7 cellular contexts compared by ENCODE assay signal in genomic region chr13:52235900-52236595, GRCh38.
DNase-seq lines count a peak whose midpoint lies in the region; ATAC-seq and TF ChIP-seq lines count a peak whose summit lies in the region.
"Not testable (repeated sequence)": the region's sequence is repeated elsewhere in the genome, so short reads cannot be mapped to it uniquely, and the experiment has no call there.

No MANE protein-coding gene starts in this region.

- WGBS in heart left ventricle, 4 donors = 4 to 30% (median 16%) methylated on average over 2 to 5 of the region's 8 CpGs
- no CpG with 5 or more reads among the region's 8 CpGs for WGBS in trophoblast cell (ENCODE audit: extremely low coverage, insufficient coverage, insufficient read length)

- TF ChIP-seq CTCF in heart left ventricle (IDR thresholded peaks at IDR 0.05) = peak; percentile 56 to 73 (median 66)

- not testable (repeated sequence) for H3K79me2 ChIP-seq in trophoblast cell (ENCODE audit: control insufficient read depth, insufficient read depth, low read length, poor library complexity)

- not testable (repeated sequence) for H4K91ac ChIP-seq in trophoblast cell (ENCODE audit: low read depth, low read length)

- not testable (repeated sequence) for H3K27me3 ChIP-seq in adipocyte (replicated peaks; ENCODE audit: control insufficient read depth, insufficient read depth, low read length); heart left ventricle; trophoblast cell (ENCODE audit: insufficient read depth, low read length)

- H2BK12ac ChIP-seq in trophoblast cell (ENCODE audit: low read length) = not testable (repeated sequence)

- peak; percentile 66 for DNase-seq in NCI-H146 (lab: John Stamatoyannopoulos, UW)
- peak; percentile 8 for DNase-seq in SKM-1 treated with dmso at 0.1 percent for 144 hours (lab: John Stamatoyannopoulos, UW; ENCODE audit: unreplicated experiment)
- peak; percentile 84 for DNase-seq in adipocyte (ENCODE audit: low read depth)
- DNase-seq in heart left ventricle = peak in 4 of 5 donors; percentile 43 to 53 (median 52)
- peak; percentile 54 to 85 for DNase-seq in trophoblast cell

- not testable (repeated sequence) for H2AFZ ChIP-seq in trophoblast cell (ENCODE audit: insufficient read depth, low read length, poor library complexity)

- H2BK120ac ChIP-seq in trophoblast cell (ENCODE audit: insufficient read depth, low read length, poor library complexity) = not testable (repeated sequence)

- not testable (repeated sequence) for H2BK5ac ChIP-seq in trophoblast cell (ENCODE audit: low read depth, low read length, poor library complexity)

- H3K4ac ChIP-seq in trophoblast cell (ENCODE audit: low read depth, low read length) = not testable (repeated sequence)

- not testable (repeated sequence) for H4K8ac ChIP-seq in trophoblast cell (ENCODE audit: low read depth, low read length)

- not testable (repeated sequence) for H3K4me3 ChIP-seq in adipocyte (ENCODE audit: low read length); trophoblast cell (ENCODE audit: low read depth, low read length)
- peak overlapping the region in 4 of 12 donors; percentile 6 to 28 (median 14) for H3K4me3 ChIP-seq in heart left ventricle

- not testable (repeated sequence) for H3K9me3 ChIP-seq in adipocyte (ENCODE audit: control insufficient read depth, low read length); heart left ventricle; trophoblast cell (ENCODE audit: insufficient read depth, low read depth, low read length)

- not testable (repeated sequence) for H3K79me1 ChIP-seq in trophoblast cell (ENCODE audit: low read length)

- intact Hi-C loops in heart left ventricle (cut with DNase I) = not testable (repeated sequence)

- not testable (repeated sequence) for H3K9ac ChIP-seq in adipocyte (ENCODE audit: low read length); trophoblast cell (ENCODE audit: low read length)

- not testable (repeated sequence) for TF ChIP-seq POLR2A in GM18505 (IDR thresholded peaks at IDR 0.05; ENCODE audit: borderline replicate concordance, extremely low read depth, insufficient read depth, insufficient read length); heart left ventricle (IDR thresholded peaks at IDR 0.05)

- H3K23ac ChIP-seq in trophoblast cell (ENCODE audit: low read length) = not testable (repeated sequence)

- ATAC-seq in GM18505 (IDR thresholded peaks at IDR 0.05; ENCODE audit: unreplicated experiment) (peak; percentile 86), HG02938 (IDR thresholded peaks at IDR 0.05; ENCODE audit: unreplicated experiment) (peak; percentile 86), heart left ventricle (peak; percentile 87 to 96 (median 92))

- not testable (repeated sequence) for H2AK5ac ChIP-seq in trophoblast cell (ENCODE audit: low read length)

- not testable (repeated sequence) for H3K14ac ChIP-seq in trophoblast cell (ENCODE audit: low read length)

- not testable (repeated sequence) for H3K4me1 ChIP-seq in adipocyte (ENCODE audit: control insufficient read depth, insufficient read depth, low read length); heart left ventricle; trophoblast cell (ENCODE audit: control insufficient read depth in 1 of 2, insufficient read depth in 2 of 2, low read length in 2 of 2)

- H4K12ac ChIP-seq in trophoblast cell (ENCODE audit: low read depth, low read length) = not testable (repeated sequence)

- H3K27ac ChIP-seq in heart left ventricle; trophoblast cell (ENCODE audit: low read depth, low read length): not testable (repeated sequence)

- not testable (repeated sequence) for H3K18ac ChIP-seq in trophoblast cell (ENCODE audit: low read length)

- H3K36me3 ChIP-seq in adipocyte (ENCODE audit: control insufficient read depth, insufficient read depth, low read length, severe bottlenecking); heart left ventricle; trophoblast cell (ENCODE audit: control insufficient read depth in 1 of 2, insufficient read depth in 2 of 2, low read length in 2 of 2): not testable (repeated sequence)

- not testable (repeated sequence) for H3K4me2 ChIP-seq in trophoblast cell (ENCODE audit: low read length)

Comparison
In these comparisons a context has a peak if more than half of its experiments do, and no peak if none do; other contexts are left out.
1. DNase-seq: peak in every context shown above with its lines; median percentile 84 in adipocyte; 70 in trophoblast cell; 66 in NCI-H146; 52 in heart left ventricle; 8 in SKM-1 treated with dmso at 0.1 percent for 144 hours.